7 cellular contexts compared by ENCODE assay signal in the genomic region with DNA sequence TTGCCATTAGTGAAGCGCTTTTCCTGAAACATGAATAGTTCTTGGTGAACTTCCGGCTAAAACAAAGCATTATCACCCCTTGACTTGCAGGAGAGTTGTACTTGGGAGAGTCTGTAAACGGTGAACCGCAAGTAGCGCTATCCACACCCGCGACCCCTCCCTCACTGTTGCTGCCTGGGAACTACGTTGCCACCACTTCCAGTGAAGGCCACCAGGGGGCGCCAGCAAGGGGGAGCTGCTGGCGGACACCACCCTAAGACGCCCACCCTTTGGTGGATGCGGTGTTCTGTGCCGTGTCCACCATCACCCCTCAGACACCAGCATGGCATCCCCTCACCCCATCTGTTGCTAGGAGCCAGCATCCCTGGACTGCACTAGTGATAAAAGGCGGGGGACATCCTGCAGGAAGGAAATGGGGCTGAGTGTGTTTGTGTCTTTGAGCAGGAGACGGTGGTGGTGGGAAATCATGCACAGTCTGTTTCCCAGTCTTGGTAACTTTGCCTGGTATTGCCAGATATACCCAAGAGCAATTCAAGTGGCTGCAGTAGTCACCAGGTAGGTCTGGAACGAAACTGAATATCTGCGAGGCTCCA.
A peak's percentile ranks its signal among the peaks of the same experiment; 100 is the strongest.
DNase-seq lines count a peak whose midpoint lies in the region; ATAC-seq and TF ChIP-seq lines count a peak whose summit lies in the region.

No MANE protein-coding gene starts in this region.

- RAD21 ChIA-PET in HCT116 (lab: Charles Lee; ENCODE audit: low non-redundant PET in 1 of 2, low total read pairs in 2 of 2, uncharacterized antibody in 2 of 2, unreplicated experiment in 2 of 2): no interaction called here

- 58 to 63% (median 59%) methylated on average over 17 of the region's 17 CpGs for WGBS in psoas muscle, 3 donors

- H3K27ac ChIP-seq in HCT116 (ENCODE audit: low read depth, low read length) (no peak overlapping the region), psoas muscle (no peak overlapping the region)

- ATAC-seq in HCT116: peak; percentile 90
- ATAC-seq in activated B cell treated with CpG ODN at 0.5 μM for 24 hours (ENCODE audit: low read depth): no peak
- ATAC-seq in psoas muscle: no peak
- no peak for ATAC-seq in GM19463 (IDR thresholded peaks at IDR 0.05; ENCODE audit: unreplicated experiment)

- H3K4me1 Mint-ChIP-seq in activated B cell treated with CpG ODN at 0.5 μM for 24 hours (peaks cover 5% of the 10 kb centered on the region), endothelial cell (ENCODE audit: unreplicated experiment) (peaks cover 16% of the 10 kb centered on the region)

- CTCF ChIA-PET in HCT116 (lab: Charles Lee) (interaction anchor here (0.6 to 1.0 kb wide), 6 partner anchors 9 to 31 kb away, joined by 3 to 6 read pairs (median 4); no protein-coding TSS in a partner anchor), activated B cell treated with CpG ODN at 0.5 μM for 24 hours (lab: Charles Lee) (no interaction called here)

- POLR2A ChIA-PET in HCT116 (lab: Charles Lee): no interaction called here
- POLR2A ChIA-PET in activated B cell treated with CpG ODN at 0.5 μM for 24 hours (lab: Charles Lee): no interaction called here

- DNase-seq in HCT116 (ENCODE audit: low read depth, low spot score) (peak; percentile 2), activated B cell treated with CpG ODN at 0.5 μM for 24 hours (peak; percentile 23), endothelial cell (ENCODE audit: low spot score) (peak; percentile 66), psoas muscle (no peak), NCI-H526 treated with DMSO at 0.1 percent for 48 hours (lab: John Stamatoyannopoulos, UW) (no peak), NCI-H446 treated with DMSO at 0.1 percent for 48 hours (lab: John Stamatoyannopoulos, UW) (no peak)

- no peak overlapping the region for H3K4me3 Mint-ChIP-seq in activated B cell treated with CpG ODN at 0.5 μM for 24 hours
- no peak overlapping the region for H3K4me3 Mint-ChIP-seq in endothelial cell (ENCODE audit: unreplicated experiment)

- peaks cover 28% of the 10 kb centered on the region for H3K27me3 Mint-ChIP-seq in activated B cell treated with CpG ODN at 0.5 μM for 24 hours
- peaks cover 2% of the 10 kb centered on the region for H3K27me3 Mint-ChIP-seq in endothelial cell (ENCODE audit: unreplicated experiment)

- no peak overlapping the region for H3K4me2 ChIP-seq in HCT116 (ENCODE audit: low read length)

- intact Hi-C loops in HCT116 (cut with micrococcal nuclease): no loop called here
- intact Hi-C loops in activated B cell treated with CpG ODN at 0.5 μM for 24 hours (cut with micrococcal nuclease): no loop called here
- intact Hi-C loops in psoas muscle (cut with DNase I): no loop called here

- H3K9me2 ChIP-seq in HCT116 (ENCODE audit: insufficient read depth): no peaks in the 10 kb centered on the region

- H3K79me2 ChIP-seq in HCT116 (ENCODE audit: insufficient read depth, low read length): no peaks in the 10 kb centered on the region

- TF ChIP-seq RAD21 in HCT116 (IDR thresholded peaks at IDR 0.05; ENCODE audit: low read depth): peak; percentile 43

- no peak overlapping the region for H2AFZ ChIP-seq in HCT116 (ENCODE audit: low read depth, low read length, poor library complexity, severe bottlenecking)

- H3K9me3 Mint-ChIP-seq in activated B cell treated with CpG ODN at 0.5 μM for 24 hours (no peaks in the 10 kb centered on the region), endothelial cell (ENCODE audit: unreplicated experiment) (no peaks in the 10 kb centered on the region)

- no TSS peak for BruUV-seq in HCT116 (replicated peaks; lab: Mats Ljungman, UMichigan)

- H3K27ac Mint-ChIP-seq in activated B cell treated with CpG ODN at 0.5 μM for 24 hours: no peak overlapping the region
- H3K27ac Mint-ChIP-seq in endothelial cell (ENCODE audit: unreplicated experiment): peak overlapping the region; percentile 44

- H3K9ac ChIP-seq in HCT116 (ENCODE audit: low read length): no peak overlapping the region

- TF ChIP-seq CTCF in HCT116 (IDR thresholded peaks at IDR 0.05 in 2 of 3, conservative IDR thresholded peaks at IDR 0.05 in 1 of 3; ENCODE audit: borderline replicate concordance in 1 of 3, insufficient read depth in 1 of 3, low read depth in 2 of 3, low read length in 2 of 3): peak; percentile 31 to 99 (median 98); a peak in 4 of 6 replicates
- no peak for TF ChIP-seq CTCF in activated B cell treated with CpG ODN at 0.5 μM for 24 hours (IDR thresholded peaks at IDR 0.05)
- peak; percentile 98 for TF ChIP-seq CTCF in endothelial cell (IDR thresholded peaks at IDR 0.05; ENCODE audit: unreplicated experiment)
- peak; percentile 33 for TF ChIP-seq CTCF in psoas muscle (IDR thresholded peaks at IDR 0.05)

- H3K9me3 ChIP-seq in HCT116 (ENCODE audit: control insufficient read depth in 1 of 2, insufficient read depth in 1 of 2, low read depth in 1 of 2, low read length in 2 of 2) (no peaks in the 10 kb centered on the region), psoas muscle (no peaks in the 10 kb centered on the region)

- H3K4me3 ChIP-seq in HCT116 (replicated peaks in 1 of 2; ENCODE audit: low read depth in 1 of 2, low read length in 2 of 2) (no peak overlapping the region), psoas muscle (no peak overlapping the region)

- peaks cover 48% of the 10 kb centered on the region for H3K27me3 ChIP-seq in HCT116 (ENCODE audit: insufficient read depth, low read length)
- H3K27me3 ChIP-seq in psoas muscle (ENCODE audit: insufficient read depth in 3 of 3, low read length in 2 of 3): no peaks in the 10 kb centered on the region

- no peaks in the 10 kb centered on the region for H3K36me3 ChIP-seq in HCT116 (ENCODE audit: control insufficient read depth in 1 of 2, insufficient read depth in 2 of 2, low read length in 2 of 2)
- no peaks in the 10 kb centered on the region for H3K36me3 ChIP-seq in psoas muscle (ENCODE audit: insufficient read depth in 1 of 2, low read depth in 1 of 2)

- TF ChIP-seq POLR2A in HCT116 (IDR thresholded peaks at IDR 0.05; ENCODE audit: borderline replicate concordance, extremely low read depth, insufficient read depth, insufficient read length): no peak

- H3K36me3 Mint-ChIP-seq in activated B cell treated with CpG ODN at 0.5 μM for 24 hours (ENCODE audit: low read depth): no peaks in the 10 kb centered on the region
- H3K36me3 Mint-ChIP-seq in endothelial cell (ENCODE audit: low read depth, unreplicated experiment): no peaks in the 10 kb centered on the region

- H4K20me1 ChIP-seq in HCT116 (ENCODE audit: insufficient read depth): no peaks in the 10 kb centered on the region

- H3K4me1 ChIP-seq in HCT116 (ENCODE audit: control insufficient read depth in 1 of 2, insufficient read depth in 2 of 2, low read length in 2 of 2): no peaks in the 10 kb centered on the region
- H3K4me1 ChIP-seq in psoas muscle: no peaks in the 10 kb centered on the region

TF ChIP-seq in HCT116, 20 proteins besides CTCF, POLR2A, EP300 and RAD21:
- no peak for TF ChIP-seq CEBPB (IDR thresholded peaks at IDR 0.05; ENCODE audit: low read depth)
- TF ChIP-seq, protein P1, sequence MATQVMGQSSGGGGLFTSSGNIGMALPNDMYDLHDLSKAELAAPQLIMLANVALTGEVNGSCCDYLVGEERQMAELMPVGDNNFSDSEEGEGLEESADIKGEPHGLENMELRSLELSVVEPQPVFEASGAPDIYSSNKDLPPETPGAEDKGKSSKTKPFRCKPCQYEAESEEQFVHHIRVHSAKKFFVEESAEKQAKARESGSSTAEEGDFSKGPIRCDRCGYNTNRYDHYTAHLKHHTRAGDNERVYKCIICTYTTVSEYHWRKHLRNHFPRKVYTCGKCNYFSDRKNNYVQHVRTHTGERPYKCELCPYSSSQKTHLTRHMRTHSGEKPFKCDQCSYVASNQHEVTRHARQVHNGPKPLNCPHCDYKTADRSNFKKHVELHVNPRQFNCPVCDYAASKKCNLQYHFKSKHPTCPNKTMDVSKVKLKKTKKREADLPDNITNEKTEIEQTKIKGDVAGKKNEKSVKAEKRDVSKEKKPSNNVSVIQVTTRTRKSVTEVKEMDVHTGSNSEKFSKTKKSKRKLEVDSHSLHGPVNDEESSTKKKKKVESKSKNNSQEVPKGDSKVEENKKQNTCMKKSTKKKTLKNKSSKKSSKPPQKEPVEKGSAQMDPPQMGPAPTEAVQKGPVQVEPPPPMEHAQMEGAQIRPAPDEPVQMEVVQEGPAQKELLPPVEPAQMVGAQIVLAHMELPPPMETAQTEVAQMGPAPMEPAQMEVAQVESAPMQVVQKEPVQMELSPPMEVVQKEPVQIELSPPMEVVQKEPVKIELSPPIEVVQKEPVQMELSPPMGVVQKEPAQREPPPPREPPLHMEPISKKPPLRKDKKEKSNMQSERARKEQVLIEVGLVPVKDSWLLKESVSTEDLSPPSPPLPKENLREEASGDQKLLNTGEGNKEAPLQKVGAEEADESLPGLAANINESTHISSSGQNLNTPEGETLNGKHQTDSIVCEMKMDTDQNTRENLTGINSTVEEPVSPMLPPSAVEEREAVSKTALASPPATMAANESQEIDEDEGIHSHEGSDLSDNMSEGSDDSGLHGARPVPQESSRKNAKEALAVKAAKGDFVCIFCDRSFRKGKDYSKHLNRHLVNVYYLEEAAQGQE (IDR thresholded peaks at IDR 0.05; ENCODE audit: low read depth): no peak
- no peak for TF ChIP-seq TCF7L2 (IDR thresholded peaks at IDR 0.05; ENCODE audit: borderline replicate concordance, extremely low read depth, insufficient read depth, insufficient read length)
- TF ChIP-seq JUND (IDR thresholded peaks at IDR 0.05): no peak
- no peak for TF ChIP-seq SIN3A (IDR thresholded peaks at IDR 0.05; ENCODE audit: low read depth)
- TF ChIP-seq FOSL1 (IDR thresholded peaks at IDR 0.05; ENCODE audit: low read depth): no peak
- no peak for TF ChIP-seq ZFX (IDR thresholded peaks at IDR 0.05)
- no peak for TF ChIP-seq SP1 (IDR thresholded peaks at IDR 0.05; ENCODE audit: low read depth)
- no peak for TF ChIP-seq ELF1 (IDR thresholded peaks at IDR 0.05; ENCODE audit: borderline replicate concordance, low read depth)
- TF ChIP-seq CBX3 (IDR thresholded peaks at IDR 0.05; ENCODE audit: low read depth): no peak
- TF ChIP-seq SRF (IDR thresholded peaks at IDR 0.05; ENCODE audit: low read depth): no peak
- no peak for TF ChIP-seq YY1 (IDR thresholded peaks at IDR 0.05; ENCODE audit: extremely low read depth, insufficient replicate concordance, low read depth, low read length)
- TF ChIP-seq, protein P2, sequence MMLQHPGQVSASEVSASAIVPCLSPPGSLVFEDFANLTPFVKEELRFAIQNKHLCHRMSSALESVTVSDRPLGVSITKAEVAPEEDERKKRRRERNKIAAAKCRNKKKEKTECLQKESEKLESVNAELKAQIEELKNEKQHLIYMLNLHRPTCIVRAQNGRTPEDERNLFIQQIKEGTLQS (IDR thresholded peaks at IDR 0.05): no peak
- TF ChIP-seq EZH2 (IDR thresholded peaks at IDR 0.05): no peak

Comparison
In these comparisons a context has a peak if more than half of its experiments do, and no peak if none do; other contexts are left out.
1. DNase-seq: peak in HCT116 (single experiment), activated B cell treated with CpG ODN at 0.5 μM for 24 hours (single experiment) and endothelial cell (single experiment); none in psoas muscle (0 of 2), NCI-H526 treated with DMSO at 0.1 percent for 48 hours (single experiment) and NCI-H446 treated with DMSO at 0.1 percent for 48 hours (single experiment).